In genomic region chr1:104648269-104648691, GRCh38 we compare ENCODE assay signal across 8 cellular contexts.
A peak's percentile ranks its signal among the peaks of the same experiment; 100 is the strongest.
DNase-seq lines count a peak whose midpoint lies in the region; ATAC-seq and TF ChIP-seq lines count a peak whose summit lies in the region.

No MANE protein-coding gene starts in this region.

- intact Hi-C loops in CD4-positive, alpha-beta memory T cell (cut with micrococcal nuclease): no loop called here
- intact Hi-C loops in lower leg skin (cut with DNase I; ENCODE audit: low total_unique reads): no loop called here
- intact Hi-C loops in natural killer cell (cut with micrococcal nuclease): no loop called here

- H3K27me3 ChIP-seq in SK-N-SH (ENCODE audit: insufficient read depth): no peaks in the 10 kb centered on the region
- H3K27me3 ChIP-seq in CD4-positive, alpha-beta memory T cell (ENCODE audit: insufficient read depth, low read length): no peaks in the 10 kb centered on the region

- no peak overlapping the region for H2AFZ ChIP-seq in SK-N-SH (ENCODE audit: low read depth)

- no peaks in the 10 kb centered on the region for H3K36me3 Mint-ChIP-seq in CD4-positive, alpha-beta memory T cell
- no peaks in the 10 kb centered on the region for H3K36me3 Mint-ChIP-seq in natural killer cell

- peaks cover 0 to 14% (median 5%) of the 10 kb centered on the region in 8 donors for H3K9me3 Mint-ChIP-seq in CD4-positive, alpha-beta memory T cell
- H3K9me3 Mint-ChIP-seq in natural killer cell: peaks cover 5 to 8% of the 10 kb centered on the region in 2 donors

- H3K9me2 ChIP-seq in SK-N-SH: no peaks in the 10 kb centered on the region

- H3K4me3 ChIP-seq in SK-N-SH (ENCODE audit: low read depth in 2 of 2, low read length in 1 of 2) (no peak overlapping the region; a peak in 1 of 4 replicates), fibroblast of mammary gland (ENCODE audit: control insufficient read depth, low read depth, low read length) (no peak overlapping the region), lower leg skin (ENCODE audit: low read depth, poor library complexity, severe bottlenecking) (no peak overlapping the region)
- H3K4me3 ChIP-seq in CD4-positive, alpha-beta memory T cell (ENCODE audit: low read length in 2 of 2): no peak overlapping the region

- H3K36me3 ChIP-seq in SK-N-SH (replicated peaks in 1 of 2; ENCODE audit: control insufficient read depth in 1 of 2, insufficient read depth in 2 of 2, low read length in 1 of 2): no peaks in the 10 kb centered on the region
- H3K36me3 ChIP-seq in CD4-positive, alpha-beta memory T cell (ENCODE audit: insufficient read depth, low read length): no peaks in the 10 kb centered on the region

- POLR2A ChIA-PET in SK-N-SH (lab: Yijun Ruan, JAX): no interaction called here
- POLR2A ChIA-PET in CD4-positive, alpha-beta memory T cell (lab: Charles Lee; ENCODE audit: partially characterized antibody): no interaction called here

- no peak overlapping the region for H3K27ac Mint-ChIP-seq in CD4-positive, alpha-beta memory T cell
- H3K27ac Mint-ChIP-seq in natural killer cell: no peak overlapping the region

- H3K27me3 Mint-ChIP-seq in CD4-positive, alpha-beta memory T cell: no peaks in the 10 kb centered on the region
- no peaks in the 10 kb centered on the region for H3K27me3 Mint-ChIP-seq in natural killer cell (ENCODE audit: low read depth in 2 of 2)

- H3K4me1 Mint-ChIP-seq in CD4-positive, alpha-beta memory T cell: no peaks in the 10 kb centered on the region
- no peaks in the 10 kb centered on the region for H3K4me1 Mint-ChIP-seq in natural killer cell

- H3F3A ChIP-seq in SK-N-SH (replicated peaks; ENCODE audit: insufficient read depth): no peaks in the 10 kb centered on the region

- no peak for ATAC-seq in SK-N-SH treated with all-trans-retinoic acid at 6 μM for 48 hours
- peak; percentile 86 for ATAC-seq in HG03432 (IDR thresholded peaks at IDR 0.05; ENCODE audit: unreplicated experiment)
- ATAC-seq in natural killer cell: no peak

- no peaks in the 10 kb centered on the region for H3K79me2 ChIP-seq in SK-N-SH (ENCODE audit: insufficient read depth)

- no peaks in the 10 kb centered on the region for H3K4me1 ChIP-seq in SK-N-SH (ENCODE audit: control insufficient read depth in 1 of 2, insufficient read depth in 2 of 2, low read depth in 1 of 2, low read length in 1 of 2)
- H3K4me1 ChIP-seq in CD4-positive, alpha-beta memory T cell (ENCODE audit: insufficient read depth, low read length): no peaks in the 10 kb centered on the region

- WGBS in SK-N-SH (ENCODE audit: low lambda C conversion rate): 0% methylated on average over 1 of the region's 1 CpG
- 0% methylated on average over 1 of the region's 1 CpG for WGBS in lower leg skin, 2 donors

- no peak overlapping the region for H3K9ac ChIP-seq in SK-N-SH

- no peak overlapping the region for H3K4me3 Mint-ChIP-seq in CD4-positive, alpha-beta memory T cell
- H3K4me3 Mint-ChIP-seq in natural killer cell: no peak overlapping the region

- TF ChIP-seq POLR2A in lower leg skin (IDR thresholded peaks at IDR 0.05): no peak

- peak; percentile 57 for DNase-seq in SK-N-SH
- peak; percentile 58 for DNase-seq in NCI-H748 treated with DMSO at 0.1 percent for 48 hours (lab: John Stamatoyannopoulos, UW)
- DNase-seq in fibroblast of mammary gland (ENCODE audit: low read depth): no peak
- no peak for DNase-seq in CD4-positive, alpha-beta memory T cell
- no peak for DNase-seq in lower leg skin (ENCODE audit: low spot score in 2 of 2)
- no peak for DNase-seq in natural killer cell

- TF ChIP-seq CTCF in SK-N-SH (IDR thresholded peaks at IDR 0.05) (peak; percentile 59), fibroblast of mammary gland (conservative IDR thresholded peaks at IDR 0.05; ENCODE audit: control insufficient read depth, insufficient read depth, low read depth, low read length) (peak; percentile 12), lower leg skin (IDR thresholded peaks at IDR 0.05) (no peak), natural killer cell (IDR thresholded peaks at IDR 0.05) (no peak)

- no peak for TF ChIP-seq EP300 in SK-N-SH (IDR thresholded peaks at IDR 0.05; ENCODE audit: borderline replicate concordance in 1 of 2, low read depth in 1 of 2, low read length in 1 of 2)

- no peak overlapping the region for H3K4me2 ChIP-seq in SK-N-SH

- CTCF ChIA-PET in SK-N-SH (lab: Yijun Ruan, JAX): interaction anchor here (0.5 to 2.0 kb wide), 16 partner anchors 8 to 1145 kb away, joined by 3 to 12 read pairs (median 4); no protein-coding TSS in a partner anchor
- CTCF ChIA-PET in CD4-positive, alpha-beta memory T cell (lab: Charles Lee; ENCODE audit: partially characterized antibody): no interaction called here

- H3K9me3 ChIP-seq in SK-N-SH: no peaks in the 10 kb centered on the region
- H3K9me3 ChIP-seq in CD4-positive, alpha-beta memory T cell (ENCODE audit: control insufficient read depth in 1 of 2, low read length in 2 of 2): no peaks in the 10 kb centered on the region

- H3K27ac ChIP-seq in SK-N-SH (ENCODE audit: low read depth in 2 of 2, low read length in 1 of 2): no peak overlapping the region
- no peak overlapping the region for H3K27ac ChIP-seq in CD4-positive, alpha-beta memory T cell (ENCODE audit: low read depth, low read length)

- no peaks in the 10 kb centered on the region for H4K20me1 ChIP-seq in SK-N-SH (ENCODE audit: insufficient read depth)

- peak; percentile 74 for TF ChIP-seq RAD21 in SK-N-SH (IDR thresholded peaks at IDR 0.05; ENCODE audit: low read length)

TF ChIP-seq in SK-N-SH, 30 proteins besides CTCF, POLR2A, EP300 and RAD21:
- TF ChIP-seq SMC3 (IDR thresholded peaks at IDR 0.05; ENCODE audit: low read depth, low read length): peak; percentile 38; the same call in 1 of the 2 replicates
- no peak for TF ChIP-seq GATA2 (CRISPR knock-in tag; IDR thresholded peaks at IDR 0.05)
- TF ChIP-seq PBX3 (IDR thresholded peaks at IDR 0.05): no peak

TF ChIP-seq in SK-N-SH treated with all-trans-retinoic acid at 6 μM for 48 hours, 23 proteins besides CTCF, POLR2A, EP300 and RAD21:
- no peak for TF ChIP-seq TOX (CRISPR knock-in tag; IDR thresholded peaks at IDR 0.05; ENCODE audit: borderline replicate concordance)

Comparison
In these comparisons a context has a peak if more than half of its experiments do, and no peak if none do; other contexts are left out.
1. DNase-seq: peak in SK-N-SH (single experiment) and NCI-H748 treated with DMSO at 0.1 percent for 48 hours (single experiment); none in fibroblast of mammary gland (single experiment), CD4-positive, alpha-beta memory T cell (0 of 5), lower leg skin (0 of 2) and natural killer cell (single experiment).
2. CTCF ChIP-seq: peak in SK-N-SH (single experiment) and fibroblast of mammary gland (single experiment); none in lower leg skin (0 of 3) and natural killer cell (single experiment).